Comparison of ENCODE assay signal across 18 cellular contexts in genomic region chr22:47206819-47207218, GRCh38.
"Had no signal": no experiment of that assay in that cellular context is flagged by ENCODE, and none has a peak within 500 bp of the region (broad histone marks: within the 10 kb centered on the region; RNA-seq: fewer than 3 reads in every experiment).

No MANE protein-coding gene starts in this region.

- H3K27me3 ChIP-seq: brain microvascular endothelial cell, neutrophil, upper lobe of right lung had no signal

- H3K4me1 Mint-ChIP-seq: central memory CD8-positive, alpha-beta T cell; immature natural killer cell; naive thymus-derived CD8-positive, alpha-beta T cell had no signal

- H3K9me3 Mint-ChIP-seq: central memory CD8-positive, alpha-beta T cell; immature natural killer cell; naive thymus-derived CD8-positive, alpha-beta T cell had no signal

- H3K27ac Mint-ChIP-seq: immature natural killer cell had no signal

- H3K27ac ChIP-seq: brain microvascular endothelial cell, coronary artery, esophagus squamous epithelium, neutrophil, upper lobe of right lung, VCaP had no signal

- DNase-seq: activated CD4-positive, alpha-beta T cell treated with anti-CD3 and anti-CD28 coated beads, Interleukin-2, amount 50 U/mL, for 1 hour; activated CD4-positive, CD25-positive, alpha-beta regulatory T cell treated with anti-CD3 and anti-CD28 coated beads, Interleukin-2, amount 50 U/mL, for 72 hours; activated effector memory CD4-positive, alpha-beta T cell treated with anti-CD3 and anti-CD28 coated beads, Interleukin-2, amount 50 U/mL, for 16 hours; activated naive CD4-positive, alpha-beta T cell treated with anti-CD3 and anti-CD28 coated beads, Interleukin-2, amount 50 U/mL, for 16 hours; brain microvascular endothelial cell; esophagus squamous epithelium; immature natural killer cell; mesenchymal stem cell; retina; stimulated activated CD4-positive, alpha-beta T cell treated with anti-CD3 and anti-CD28 coated beads, Interleukin-15, amount 100 ng/mL, for 24 hours; stimulated activated CD4-positive, alpha-beta T cell treated with anti-CD3 and anti-CD28 coated beads, Interleukin-2, amount 100 ng/mL, for 48 hours; T-helper 2 cell; upper lobe of right lung had no signal

- H3K4me3 ChIP-seq: coronary artery, esophagus squamous epithelium, upper lobe of right lung had no signal

- H3K4me3 Mint-ChIP-seq: central memory CD8-positive, alpha-beta T cell; immature natural killer cell; naive thymus-derived CD8-positive, alpha-beta T cell had no signal

- H3K36me3 Mint-ChIP-seq: immature natural killer cell; naive thymus-derived CD8-positive, alpha-beta T cell had no signal

- H3K9me3 ChIP-seq: esophagus squamous epithelium, neutrophil, upper lobe of right lung had no signal

- H3K36me3 ChIP-seq: brain microvascular endothelial cell, esophagus squamous epithelium, neutrophil, upper lobe of right lung had no signal

- H3K4me1 ChIP-seq: esophagus squamous epithelium, upper lobe of right lung had no signal

- ATAC-seq: naive thymus-derived CD8-positive, alpha-beta T cell; upper lobe of right lung had no signal
